In the genomic region with DNA sequence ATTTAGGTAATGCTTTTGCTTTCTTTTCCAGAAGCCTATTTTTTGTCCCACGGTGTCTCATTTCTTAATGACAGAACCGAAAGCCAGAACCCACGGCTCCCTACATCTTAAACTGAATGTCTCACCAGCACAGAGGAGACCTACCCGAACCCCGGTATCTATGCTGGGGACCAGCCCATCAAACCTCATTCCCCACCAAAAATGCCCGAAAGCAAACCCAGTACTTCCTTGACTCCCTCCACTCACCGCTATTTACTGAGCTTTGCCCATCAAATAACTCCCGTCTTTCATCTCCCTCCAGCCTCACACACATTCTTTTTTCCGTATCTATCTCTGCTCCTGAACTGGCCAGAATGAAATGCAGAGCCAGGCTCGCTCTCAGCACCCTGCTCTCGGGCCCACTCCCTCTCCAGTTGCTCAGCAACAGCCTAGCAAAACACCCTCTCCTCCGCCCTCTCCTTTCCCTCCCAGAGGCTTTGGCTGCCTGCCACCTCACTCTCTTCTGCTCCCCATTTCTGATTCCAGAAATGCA, we compare ENCODE assay signal across 8 cellular contexts.
A peak's percentile ranks its signal among the peaks of the same experiment; 100 is the strongest.
DNase-seq lines count a peak whose midpoint lies in the region; ATAC-seq, FAIRE-seq and TF ChIP-seq lines count a peak whose summit lies in the region.

No MANE protein-coding gene starts in this region.

- H3K9me3 ChIP-seq in WERI-Rb-1 (ENCODE audit: severe bottlenecking) (no peaks in the 10 kb centered on the region), mucosa of stomach (ENCODE audit: control insufficient read depth, low read length) (no peaks in the 10 kb centered on the region)

- H3K4me1 ChIP-seq in mucosa of stomach (ENCODE audit: control insufficient read depth, insufficient read depth, low read length) = peaks cover 43% of the 10 kb centered on the region

- H3K36me3 ChIP-seq in WERI-Rb-1 = no peaks in the 10 kb centered on the region
- H3K36me3 ChIP-seq in mucosa of stomach (ENCODE audit: control insufficient read depth, insufficient read depth, low read length) = no peaks in the 10 kb centered on the region

- H3K27me3 ChIP-seq in WERI-Rb-1 (ENCODE audit: insufficient read depth, low read depth, severe bottlenecking) (no peaks in the 10 kb centered on the region), mucosa of stomach (ENCODE audit: control insufficient read depth, insufficient read depth, low read length) (peaks cover 56% of the 10 kb centered on the region)

- no peak for ATAC-seq in HG02759 (IDR thresholded peaks at IDR 0.05; ENCODE audit: unreplicated experiment)
- ATAC-seq in GM21717 (IDR thresholded peaks at IDR 0.05; ENCODE audit: unreplicated experiment) = no peak

- no peak overlapping the region for H3K27ac ChIP-seq in WERI-Rb-1

- peak overlapping the region; percentile 53 for H3K9ac ChIP-seq in mucosa of stomach (ENCODE audit: low read length)

- H3K4me3 ChIP-seq in WERI-Rb-1 (ENCODE audit: low read depth, low read length) (no peak overlapping the region), mucosa of stomach (ENCODE audit: low read length) (no peak overlapping the region)

- no peak for TF ChIP-seq CTCF in WERI-Rb-1 (IDR thresholded peaks at IDR 0.05; ENCODE audit: low read depth, low read length)

- no peak for FAIRE-seq in urothelium cell line (lab: Jason Lieb, UNC)

- DNase-seq in DMS53 treated with DMSO at 0.1 percent for 48 hours (lab: John Stamatoyannopoulos, UW; ENCODE audit: unreplicated experiment) (peak; percentile 44), NCI-H1436 (lab: John Stamatoyannopoulos, UW) (peak; percentile 83), WERI-Rb-1 (peak; percentile 26), fibroblast of gingiva (ENCODE audit: low read depth) (peak; percentile 56), urothelium cell line (ENCODE audit: low spot score) (peak; percentile 83)

Comparison
In these comparisons a context has a peak if more than half of its experiments do, and no peak if none do; other contexts are left out.
1. DNase-seq: peak in every context shown above with its lines; median percentile 83 in NCI-H1436; 83 in urothelium cell line; 56 in fibroblast of gingiva; 44 in DMS53 treated with DMSO at 0.1 percent for 48 hours; 26 in WERI-Rb-1.